ENCODE assay signal across 24 cellular contexts in the genomic region with DNA sequence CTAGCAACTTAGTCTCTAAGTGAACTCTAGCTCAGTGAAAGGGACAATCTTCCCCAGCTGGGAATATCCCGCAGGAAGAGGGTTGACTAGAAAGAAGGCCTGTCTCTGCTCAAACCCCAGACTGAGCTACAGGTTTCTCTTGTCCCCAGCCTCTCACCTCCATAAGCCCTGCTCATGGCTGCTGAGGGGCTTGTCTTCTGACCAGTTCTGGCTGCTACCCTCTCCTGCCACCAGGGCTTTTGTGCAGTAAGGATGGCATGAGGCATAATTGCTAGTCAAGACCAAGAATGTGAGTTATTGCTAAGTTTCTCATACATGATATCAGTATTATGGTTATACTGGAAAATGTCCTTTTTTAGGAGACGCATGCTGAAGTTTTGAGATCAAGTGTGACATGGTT. TPM values are rescaled to one million over a fixed set of nuclear protein-coding genes. Genes with fewer than 3 reads are reported as not detected.
A peak's percentile ranks its signal among the peaks of the same experiment; 100 is the strongest.
DNase-seq lines count a peak whose midpoint lies in the region; ATAC-seq, FAIRE-seq and TF ChIP-seq lines count a peak whose summit lies in the region.
"Had no signal": no experiment of that assay in that cellular context is flagged by ENCODE, and none has a peak within 500 bp of the region (broad histone marks: within the 10 kb centered on the region; RNA-seq: fewer than 3 reads in every experiment).

No MANE protein-coding gene starts in this region.

- no peak overlapping the region for H3K4me2 ChIP-seq in HepG2 (ENCODE audit: low read depth, low read length)

- FAIRE-seq in HepG2 (lab: Jason Lieb, UNC) = no peak
- FAIRE-seq in kidney (lab: Jason Lieb, UNC) = no peak
- FAIRE-seq: H1 had no signal

- H3K36me3 ChIP-seq in HepG2 (replicated peaks in 1 of 2; ENCODE audit: control insufficient read depth in 1 of 2, insufficient read depth in 2 of 2, low read length in 2 of 2) = no peaks in the 10 kb centered on the region
- no peaks in the 10 kb centered on the region for H3K36me3 ChIP-seq in gastroesophageal sphincter
- H3K36me3 ChIP-seq in kidney (ENCODE audit: control insufficient read depth in 1 of 2, insufficient read depth in 2 of 2, low read length in 2 of 2) = no peaks in the 10 kb centered on the region

- no TSS peak for BruUV-seq in HepG2 (replicated peaks; lab: Mats Ljungman, UMichigan)

- no peak for TF ChIP-seq RAD21 in HepG2 (CRISPR knock-in tag; IDR thresholded peaks at IDR 0.05)

- POLR2A ChIA-PET in HepG2 (lab: Yijun Ruan, JAX) = no interaction called here

- DNase-seq in DMS53 (lab: John Stamatoyannopoulos, UW) (peak; percentile 4), DMS53 treated with DMSO at 0.1 percent for 48 hours (lab: John Stamatoyannopoulos, UW; ENCODE audit: unreplicated experiment) (no peak), HepG2 (ENCODE audit: low spot score) (no peak), GM13977 (ENCODE audit: low spot score) (no peak), kidney (no peak)
- DNase-seq: ACHN; Calu3; DMS153; NCI-H2029; NCI-H446 treated with DMSO at 0.1 percent for 48 hours; NCI-H526; NCI-H82; NK-92 treated with Interleukin-12 subunit alpha and Interleukin-12 subunit beta, amount 100 ng/mL, for 24 hours; PC-3 had no signal

- H3K27me3 ChIP-seq in HepG2 (ENCODE audit: control insufficient read depth in 1 of 2, insufficient read depth in 2 of 2, low read length in 2 of 2) = 0 out of 5 replicates have a peak, but pooled peaks cover 0 to 2% of the 10 kb centered on the region in 2 experiments
- no peaks in the 10 kb centered on the region for H3K27me3 ChIP-seq in gastroesophageal sphincter

- TF ChIP-seq CTCF in VCaP (conservative IDR thresholded peaks at IDR 0.05) (no peak), HepG2 (CRISPR knock-in tag; IDR thresholded peaks at IDR 0.05) (no peak), gastroesophageal sphincter (IDR thresholded peaks at IDR 0.05) (no peak), GM13977 (IDR thresholded peaks at IDR 0.05; ENCODE audit: extremely low read depth, insufficient read depth, missing control alignments) (no peak), kidney (IDR thresholded peaks at IDR 0.05; ENCODE audit: borderline replicate concordance, extremely low read depth, insufficient read depth) (no peak)

- no peak overlapping the region for H2AFZ ChIP-seq in HepG2 (ENCODE audit: low read length)

- H3K4me3 ChIP-seq in HepG2 (replicated peaks in 1 of 3; ENCODE audit: insufficient read depth in 1 of 3, low read depth in 2 of 3, low read length in 3 of 3) = no peak overlapping the region
- H3K4me3 ChIP-seq in gastroesophageal sphincter = no peak overlapping the region
- H3K4me3 ChIP-seq in kidney (ENCODE audit: low read length in 2 of 2) = no peak overlapping the region

- H3K9ac ChIP-seq in HepG2 (ENCODE audit: insufficient read depth, low read depth, low read length) (no peak overlapping the region), kidney (ENCODE audit: low read length in 2 of 2) (no peak overlapping the region)

- H3K27ac ChIP-seq in VCaP = peak overlapping the region; percentile 40
- H3K27ac ChIP-seq in HepG2 (ENCODE audit: extremely low read length, insufficient read depth, low read length) = no peak overlapping the region
- H3K27ac ChIP-seq in gastroesophageal sphincter = no peak overlapping the region
- no peak overlapping the region for H3K27ac ChIP-seq in kidney (ENCODE audit: low read depth in 2 of 2, low read length in 2 of 2)
- H3K27ac ChIP-seq: 22Rv1, HL-60 had no signal

- peaks cover 19% of the 10 kb centered on the region for H3K9me3 ChIP-seq in HepG2 (ENCODE audit: low read length)
- no peaks in the 10 kb centered on the region for H3K9me3 ChIP-seq in gastroesophageal sphincter
- no peaks in the 10 kb centered on the region for H3K9me3 ChIP-seq in kidney (ENCODE audit: control insufficient read depth in 1 of 2, low read length in 2 of 2)

- CTCF ChIA-PET in HepG2 (lab: Yijun Ruan, JAX; ENCODE audit: low intra/inter-chr PET ratio, low total read pairs) = no interaction called here

- in situ Hi-C loops in HepG2 (cut with HindIII; ENCODE audit: extremely low pct_ligation_motif_present, low pct_unique_long_range_greater_than_20kb) = no loop called here
- in situ Hi-C loops in GM13977 (cut with MboI; ENCODE audit: low pct_unique_long_range_greater_than_20kb, low sequenced_read_pairs, unreplicated experiment) = no loop called here

- WGBS in HepG2 (ENCODE audit: low lambda C conversion rate) = 76% methylated on average over 2 of the region's 2 CpGs
- 100% methylated on average over 1 to 2 of the region's 2 CpGs for WGBS in gastroesophageal sphincter (ENCODE audit: low coverage in 1 of 2), 2 donors

- intact Hi-C loops in HepG2 (cut with micrococcal nuclease; ENCODE audit: unreplicated experiment) (no loop called here), kidney (cut with DNase I) (no loop called here)

- no peaks in the 10 kb centered on the region for H3K79me2 ChIP-seq in HepG2 (ENCODE audit: insufficient read depth, low read length)

- TF ChIP-seq POLR2A in HepG2 (IDR thresholded peaks at IDR 0.05; ENCODE audit: insufficient read depth in 1 of 2, low read depth in 2 of 2, low read length in 2 of 2) (no peak), gastroesophageal sphincter (IDR thresholded peaks at IDR 0.05) (no peak)

- TF ChIP-seq EP300 in HepG2 (IDR thresholded peaks at IDR 0.05; ENCODE audit: low read depth in 2 of 2, low read length in 2 of 2) (no peak), HepG2 (CRISPR knock-in tag; IDR thresholded peaks at IDR 0.05; ENCODE audit: borderline replicate concordance) (no peak), gastroesophageal sphincter (IDR thresholded peaks at IDR 0.05) (no peak)

- H3K4me1 ChIP-seq in HepG2 (ENCODE audit: insufficient read depth, low read length) (peaks cover 13% of the 10 kb centered on the region), gastroesophageal sphincter (no peaks in the 10 kb centered on the region), kidney (ENCODE audit: control insufficient read depth in 1 of 2, insufficient read depth in 1 of 2, low read depth in 1 of 2, low read length in 2 of 2) (no peaks in the 10 kb centered on the region)

- no peaks in the 10 kb centered on the region for H4K20me1 ChIP-seq in HepG2 (ENCODE audit: insufficient read depth, low read length)

- ATAC-seq in HepG2 (peak; percentile 82), gastroesophageal sphincter (no peak)
- ATAC-seq: PC-3 had no signal

RNA-seq across cellular contexts. Expression of a gene that starts 21.3 kb away (rescaled TPM):
- total RNA-seq in HepG2 (2016; rRNA removed; fragmentation: Illumina TruSeq; extraction: Trizol) = 7.7 and 16.4 TPM in 2 replicates
- total RNA-seq in HepG2 (2016; cell fraction: cytosol; rRNA removed; fragmentation: Illumina TruSeq; extraction: Trizol; ENCODE audit: low read depth) = 2.8 and 5.5 TPM in 2 replicates
- total RNA-seq in HepG2 (2016; cell fraction: insoluble cytoplasmic fraction; rRNA removed; fragmentation: Illumina TruSeq; extraction: Trizol) = 9.8 and 13.8 TPM in 2 replicates
- 6.5 and 7.9 TPM in 2 replicates for total RNA-seq in HepG2 (2016; cell fraction: membrane; rRNA removed; fragmentation: Illumina TruSeq; extraction: Trizol)
- total RNA-seq in HepG2 (2016; cell fraction: nucleus; rRNA removed; fragmentation: Illumina TruSeq; extraction: Trizol) = 5.2 and 7.0 TPM in 2 replicates
- polyA plus RNA-seq in HepG2 (2011; rRNA removed) = 3.5 and 4.1 TPM in 2 replicates
- 3.7 and 3.9 TPM in 2 replicates for polyA plus RNA-seq in HepG2 (2011; cell fraction: cytosol; rRNA removed)
- polyA plus RNA-seq in HepG2 (2011; cell fraction: nucleus; rRNA removed) = 2.9 and 3.9 TPM in 2 replicates
- 6.1 and 9.5 TPM in 2 replicates for polyA plus RNA-seq in HepG2 (2012)
- polyA plus RNA-seq in HepG2 (2016; cell fraction: cytosol; fragmentation: Illumina TruSeq; extraction: Trizol; ENCODE audit: low read depth) = 3.1 and 3.4 TPM in 2 replicates
- polyA plus RNA-seq in HepG2 (2016; cell fraction: insoluble cytoplasmic fraction; fragmentation: Illumina TruSeq; extraction: Trizol; ENCODE audit: low read depth) = 17.3 and 18.0 TPM in 2 replicates
- polyA plus RNA-seq in HepG2 (2016; cell fraction: membrane; fragmentation: Illumina TruSeq; extraction: Trizol; ENCODE audit: low read depth) = 5.2 and 5.5 TPM in 2 replicates
- polyA plus RNA-seq in HepG2 (2016; cell fraction: nucleus; fragmentation: Illumina TruSeq; extraction: Trizol; ENCODE audit: insufficient read depth, low read depth) = 13.6 and 14.4 TPM in 2 replicates
- 3.2 and 15.2 TPM in 2 replicates for polyA minus RNA-seq in HepG2 (2011; rRNA and poly(A)+ RNA removed; ENCODE audit: low replicate concordance)
- 1.8 and 2.3 TPM in 2 replicates for polyA minus RNA-seq in HepG2 (2011; cell fraction: cytosol; rRNA and poly(A)+ RNA removed)
- polyA minus RNA-seq in HepG2 (2011; cell fraction: nucleus; rRNA and poly(A)+ RNA removed) = 2.1 and 4.0 TPM in 2 replicates
- 1 to 10 TPM; 3.3 to 8.1 (median 6.8) TPM for total RNA-seq in gastroesophageal sphincter
- 12.3 TPM for total RNA-seq in kidney
- 9.0 TPM for polyA plus RNA-seq in kidney (ENCODE audit: insufficient read depth, low read depth, low replicate concordance)

RNA-seq across cellular contexts. Expression of a gene that starts 21.4 kb away (rescaled TPM):
- total RNA-seq in HepG2 (2016; rRNA removed; fragmentation: Illumina TruSeq; extraction: Trizol) (12.1 and 18.4 TPM in 2 replicates), gastroesophageal sphincter (10 to 100 TPM in 3 of 4 donors, 1 to 10 TPM in 1; 9.8 to 16.6 (median 13.4) TPM), kidney (7.0 TPM)
- 1.4 and 2.1 TPM in 2 replicates for total RNA-seq in HepG2 (2016; cell fraction: cytosol; rRNA removed; fragmentation: Illumina TruSeq; extraction: Trizol; ENCODE audit: low read depth)
- total RNA-seq in HepG2 (2016; cell fraction: insoluble cytoplasmic fraction; rRNA removed; fragmentation: Illumina TruSeq; extraction: Trizol) = 12.2 and 16.6 TPM in 2 replicates
- total RNA-seq in HepG2 (2016; cell fraction: membrane; rRNA removed; fragmentation: Illumina TruSeq; extraction: Trizol) = 9.5 and 10.4 TPM in 2 replicates
- 6.9 and 8.6 TPM in 2 replicates for total RNA-seq in HepG2 (2016; cell fraction: nucleus; rRNA removed; fragmentation: Illumina TruSeq; extraction: Trizol)
- polyA plus RNA-seq in HepG2 (2011; rRNA removed) (4.9 and 7.0 TPM in 2 replicates), kidney (ENCODE audit: insufficient read depth, low read depth, low replicate concordance) (2.5 TPM)
- 2.7 and 4.4 TPM in 2 replicates for polyA plus RNA-seq in HepG2 (2011; cell fraction: cytosol; rRNA removed)
- 1.4 and 1.7 TPM in 2 replicates for polyA plus RNA-seq in HepG2 (2011; cell fraction: nucleus; rRNA removed)
- 7.8 and 9.3 TPM in 2 replicates for polyA plus RNA-seq in HepG2 (2012)
- 1.4 and 1.6 TPM in 2 replicates for polyA plus RNA-seq in HepG2 (2016; cell fraction: cytosol; fragmentation: Illumina TruSeq; extraction: Trizol; ENCODE audit: low read depth)
- polyA plus RNA-seq in HepG2 (2016; cell fraction: insoluble cytoplasmic fraction; fragmentation: Illumina TruSeq; extraction: Trizol; ENCODE audit: low read depth) = 17.1 and 19.3 TPM in 2 replicates
- polyA plus RNA-seq in HepG2 (2016; cell fraction: membrane; fragmentation: Illumina TruSeq; extraction: Trizol; ENCODE audit: low read depth) = 7.4 and 8.0 TPM in 2 replicates
- polyA plus RNA-seq in HepG2 (2016; cell fraction: nucleus; fragmentation: Illumina TruSeq; extraction: Trizol; ENCODE audit: insufficient read depth, low read depth) = 8.4 and 9.2 TPM in 2 replicates
- polyA minus RNA-seq in HepG2 (2011; rRNA and poly(A)+ RNA removed; ENCODE audit: low replicate concordance) = 2.6 and 8.3 TPM in 2 replicates
- 4.6 and 5.3 TPM in 2 replicates for polyA minus RNA-seq in HepG2 (2011; cell fraction: cytosol; rRNA and poly(A)+ RNA removed)
- polyA minus RNA-seq in HepG2 (2011; cell fraction: nucleus; rRNA and poly(A)+ RNA removed) = 4.2 and 4.5 TPM in 2 replicates

RNA-seq across cellular contexts. Expression of a gene that starts 31.9 kb away (rescaled TPM):
- total RNA-seq in HepG2 (2016; rRNA removed; fragmentation: Illumina TruSeq; extraction: Trizol) (not detected in 2 replicates), gastroesophageal sphincter (not detected), kidney (not detected)
- not detected in 2 replicates for total RNA-seq in HepG2 (2016; cell fraction: cytosol; rRNA removed; fragmentation: Illumina TruSeq; extraction: Trizol; ENCODE audit: low read depth)
- not detected in 2 replicates for total RNA-seq in HepG2 (2016; cell fraction: insoluble cytoplasmic fraction; rRNA removed; fragmentation: Illumina TruSeq; extraction: Trizol)
- not detected in 2 replicates for total RNA-seq in HepG2 (2016; cell fraction: membrane; rRNA removed; fragmentation: Illumina TruSeq; extraction: Trizol)
- not detected in 2 replicates for total RNA-seq in HepG2 (2016; cell fraction: nucleus; rRNA removed; fragmentation: Illumina TruSeq; extraction: Trizol)
- polyA plus RNA-seq in HepG2 (2011; rRNA removed) (not detected in 2 replicates), kidney (ENCODE audit: insufficient read depth, low read depth, low replicate concordance) (not detected)
- not detected in 2 replicates for polyA plus RNA-seq in HepG2 (2011; cell fraction: cytosol; rRNA removed)
- polyA plus RNA-seq in HepG2 (2011; cell fraction: nucleus; rRNA removed) = not detected in 2 replicates
- not detected in 2 replicates for polyA plus RNA-seq in HepG2 (2012)
- not detected in 2 replicates for polyA plus RNA-seq in HepG2 (2016; cell fraction: cytosol; fragmentation: Illumina TruSeq; extraction: Trizol; ENCODE audit: low read depth)
- polyA plus RNA-seq in HepG2 (2016; cell fraction: insoluble cytoplasmic fraction; fragmentation: Illumina TruSeq; extraction: Trizol; ENCODE audit: low read depth) = not detected in 2 replicates
- not detected in 2 replicates for polyA plus RNA-seq in HepG2 (2016; cell fraction: membrane; fragmentation: Illumina TruSeq; extraction: Trizol; ENCODE audit: low read depth)
- polyA plus RNA-seq in HepG2 (2016; cell fraction: nucleus; fragmentation: Illumina TruSeq; extraction: Trizol; ENCODE audit: insufficient read depth, low read depth) = not detected in 2 replicates
- polyA minus RNA-seq in HepG2 (2011; rRNA and poly(A)+ RNA removed; ENCODE audit: low replicate concordance) = not detected in 2 replicates
- not detected in 2 replicates for polyA minus RNA-seq in HepG2 (2011; cell fraction: cytosol; rRNA and poly(A)+ RNA removed)
- polyA minus RNA-seq in HepG2 (2011; cell fraction: nucleus; rRNA and poly(A)+ RNA removed) = not detected in 2 replicates
- total RNA-seq: Calu3, Daoy, G401, H1, LHCN-M2, MCF 10A, PC-3 had no signal
- polyA plus RNA-seq: BJ had no signal

RNA-seq across cellular contexts. Expression of a gene that starts 43.5 kb away (rescaled TPM):
- 22.9 and 28.8 TPM in 2 replicates for total RNA-seq in HepG2 (2016; rRNA removed; fragmentation: Illumina TruSeq; extraction: Trizol)
- 4.0 and 5.2 TPM in 2 replicates for total RNA-seq in HepG2 (2016; cell fraction: cytosol; rRNA removed; fragmentation: Illumina TruSeq; extraction: Trizol; ENCODE audit: low read depth)
- 22.6 and 28.8 TPM in 2 replicates for total RNA-seq in HepG2 (2016; cell fraction: insoluble cytoplasmic fraction; rRNA removed; fragmentation: Illumina TruSeq; extraction: Trizol)
- total RNA-seq in HepG2 (2016; cell fraction: membrane; rRNA removed; fragmentation: Illumina TruSeq; extraction: Trizol) = 13.4 and 14.6 TPM in 2 replicates
- total RNA-seq in HepG2 (2016; cell fraction: nucleus; rRNA removed; fragmentation: Illumina TruSeq; extraction: Trizol) = 13.2 and 15.2 TPM in 2 replicates
- 3.4 and 3.7 TPM in 2 replicates for polyA plus RNA-seq in HepG2 (2011; rRNA removed)
- 2.5 and 3.1 TPM in 2 replicates for polyA plus RNA-seq in HepG2 (2011; cell fraction: cytosol; rRNA removed)
- 3.2 and 4.2 TPM in 2 replicates for polyA plus RNA-seq in HepG2 (2011; cell fraction: nucleus; rRNA removed)
- polyA plus RNA-seq in HepG2 (2012) = 7.6 TPM in 2 replicates
- 1.6 and 2.0 TPM in 2 replicates for polyA plus RNA-seq in HepG2 (2016; cell fraction: cytosol; fragmentation: Illumina TruSeq; extraction: Trizol; ENCODE audit: low read depth)
- polyA plus RNA-seq in HepG2 (2016; cell fraction: insoluble cytoplasmic fraction; fragmentation: Illumina TruSeq; extraction: Trizol; ENCODE audit: low read depth) = 14.1 and 14.6 TPM in 2 replicates
- polyA plus RNA-seq in HepG2 (2016; cell fraction: membrane; fragmentation: Illumina TruSeq; extraction: Trizol; ENCODE audit: low read depth) = 3.8 and 3.9 TPM in 2 replicates
- 15.7 and 16.0 TPM in 2 replicates for polyA plus RNA-seq in HepG2 (2016; cell fraction: nucleus; fragmentation: Illumina TruSeq; extraction: Trizol; ENCODE audit: insufficient read depth, low read depth)
- 15.5 and 55.3 TPM in 2 replicates for polyA minus RNA-seq in HepG2 (2011; rRNA and poly(A)+ RNA removed; ENCODE audit: low replicate concordance)
- 12.5 and 16.7 TPM in 2 replicates for polyA minus RNA-seq in HepG2 (2011; cell fraction: cytosol; rRNA and poly(A)+ RNA removed)
- polyA minus RNA-seq in HepG2 (2011; cell fraction: nucleus; rRNA and poly(A)+ RNA removed) = 9.0 and 12.3 TPM in 2 replicates
- total RNA-seq in gastroesophageal sphincter = 10 to 100 TPM; 19.4 to 26.0 (median 23.7) TPM
- total RNA-seq in kidney = 19.5 TPM
- 3.2 TPM for polyA plus RNA-seq in kidney (ENCODE audit: insufficient read depth, low read depth, low replicate concordance)
